ENCODE assay signal across 17 cellular contexts in genomic region chr3:12983326-12983725, GRCh38.
DNase-seq lines count a peak whose midpoint lies in the region; ATAC-seq and TF ChIP-seq lines count a peak whose summit lies in the region.
"Had no signal": no experiment of that assay in that cellular context is flagged by ENCODE, and none has a peak within 500 bp of the region (broad histone marks: within the 10 kb centered on the region; RNA-seq: fewer than 3 reads in every experiment).

No MANE protein-coding gene starts in this region.

- no peak overlapping the region for H3K9ac ChIP-seq in OCI-LY3 (ENCODE audit: low read length)
- H3K9ac ChIP-seq: neural progenitor cell had no signal

- peaks cover 4% of the 10 kb centered on the region for H3K36me3 Mint-ChIP-seq in natural killer cell treated with Interleukin-12 subunit alpha and Interleukin-12 subunit beta and Interleukin-15 and Interleukin-18, amount 100 ng/mL, for 72 hours
- H3K36me3 Mint-ChIP-seq: neural progenitor cell had no signal

- ATAC-seq in GM18873 (IDR thresholded peaks at IDR 0.05; ENCODE audit: low FRiP score, unreplicated experiment) (peak; percentile 3), GM21723 (IDR thresholded peaks at IDR 0.05; ENCODE audit: unreplicated experiment) (peak; percentile 20), HG02884 (IDR thresholded peaks at IDR 0.05; ENCODE audit: unreplicated experiment) (no peak)
- ATAC-seq in natural killer cell treated with Interleukin-12 subunit alpha and Interleukin-12 subunit beta and Interleukin-15 and Interleukin-18, amount 100 ng/mL, for 72 hours: peak; percentile 35 to 43

- H3K79me2 ChIP-seq in OCI-LY3 (ENCODE audit: low read length): peaks cover 95% of the 10 kb centered on the region

- no peak overlapping the region for H2AFZ ChIP-seq in OCI-LY3 (ENCODE audit: low read depth, low read length)
- H2AFZ ChIP-seq: neural progenitor cell had no signal

- no peaks in the 10 kb centered on the region for H3K9me3 ChIP-seq in OCI-LY3 (ENCODE audit: insufficient read depth, low read length)
- H3K9me3 ChIP-seq: lower lobe of right lung, sigmoid colon had no signal

- H3K36me3 ChIP-seq in OCI-LY3 (replicated peaks; ENCODE audit: low read depth, low read length): peaks cover 39% of the 10 kb centered on the region
- H3K36me3 ChIP-seq: neural progenitor cell, sigmoid colon had no signal

- no peaks in the 10 kb centered on the region for H3K27me3 ChIP-seq in OCI-LY3 (ENCODE audit: low read depth, low read length)
- H3K27me3 ChIP-seq: neural progenitor cell, sigmoid colon had no signal

- H3K27ac ChIP-seq in OCI-LY3 (ENCODE audit: low read length): peak overlapping the region; percentile 50
- H3K27ac ChIP-seq: foreskin keratinocyte, lower lobe of right lung, neural progenitor cell, sigmoid colon had no signal

- H3K4me3 ChIP-seq in OCI-LY3 (ENCODE audit: low read length): no peak overlapping the region
- H3K4me3 ChIP-seq: lower lobe of right lung, neural progenitor cell, sigmoid colon had no signal

- no peak for DNase-seq in natural killer cell treated with Interleukin-12 subunit alpha and Interleukin-12 subunit beta and Interleukin-15 and Interleukin-18, amount 100 ng/mL, for 72 hours (ENCODE audit: low spot score)
- no peak for DNase-seq in T-helper 1 cell
- DNase-seq in NCI-H1048 (lab: John Stamatoyannopoulos, UW): no peak
- DNase-seq: activated naive CD4-positive, alpha-beta T cell treated with anti-CD3 and anti-CD28 coated beads, Interleukin-2, amount 50 U/mL, for 16 hours; CD4-positive, CD25-positive, alpha-beta regulatory T cell; foreskin keratinocyte; IMR-90; lower lobe of right lung; NCI-H1105 treated with DMSO at 0.1 percent for 48 hours; NCI-H345; sigmoid colon; stimulated activated naive CD8-positive, alpha-beta T cell treated with anti-CD3 and anti-CD28 coated beads, Interleukin-15, amount 100 ng/mL, for 72 hours had no signal

- peak overlapping the region; percentile 40 for H3K4me3 Mint-ChIP-seq in natural killer cell treated with Interleukin-12 subunit alpha and Interleukin-12 subunit beta and Interleukin-15 and Interleukin-18, amount 100 ng/mL, for 72 hours
- H3K4me3 Mint-ChIP-seq: neural progenitor cell had no signal

- H3K9me3 Mint-ChIP-seq in natural killer cell treated with Interleukin-12 subunit alpha and Interleukin-12 subunit beta and Interleukin-15 and Interleukin-18, amount 100 ng/mL, for 72 hours: no peaks in the 10 kb centered on the region
- H3K9me3 Mint-ChIP-seq: CD4-positive, CD25-positive, alpha-beta regulatory T cell; neural progenitor cell; stimulated activated naive CD8-positive, alpha-beta T cell treated with anti-CD3 and anti-CD28 coated beads, Interleukin-15, amount 100 ng/mL, for 72 hours had no signal

- H3K27ac Mint-ChIP-seq in natural killer cell treated with Interleukin-12 subunit alpha and Interleukin-12 subunit beta and Interleukin-15 and Interleukin-18, amount 100 ng/mL, for 72 hours: peak overlapping the region; percentile 60 to 72
- H3K27ac Mint-ChIP-seq: neural progenitor cell had no signal

- H3K4me1 Mint-ChIP-seq in natural killer cell treated with Interleukin-12 subunit alpha and Interleukin-12 subunit beta and Interleukin-15 and Interleukin-18, amount 100 ng/mL, for 72 hours (ENCODE audit: low read depth in 2 of 2): peaks cover 33 to 56% of the 10 kb centered on the region in 2 donors

- H4K20me1 ChIP-seq in OCI-LY3 (ENCODE audit: insufficient read depth, low read length): peaks cover 97% of the 10 kb centered on the region

- peak overlapping the region; percentile 39 for H3K4me2 ChIP-seq in OCI-LY3 (ENCODE audit: low read length)
- H3K4me2 ChIP-seq: neural progenitor cell had no signal

- H3K27me3 Mint-ChIP-seq in natural killer cell treated with Interleukin-12 subunit alpha and Interleukin-12 subunit beta and Interleukin-15 and Interleukin-18, amount 100 ng/mL, for 72 hours: no peaks in the 10 kb centered on the region
- H3K27me3 Mint-ChIP-seq: CD4-positive, CD25-positive, alpha-beta regulatory T cell; stimulated activated naive CD8-positive, alpha-beta T cell treated with anti-CD3 and anti-CD28 coated beads, Interleukin-15, amount 100 ng/mL, for 72 hours had no signal

- H3K4me1 ChIP-seq in OCI-LY3 (ENCODE audit: low read length): peaks cover 30% of the 10 kb centered on the region
- H3K4me1 ChIP-seq: foreskin keratinocyte, neural progenitor cell had no signal

- no peak for TF ChIP-seq CTCF in OCI-LY3 (IDR thresholded peaks at IDR 0.05; ENCODE audit: low read depth, low read length)
